1 cellular context compared by ENCODE assay signal in genomic region chr10:72364239-72364777, GRCh38.
TF ChIP-seq lines count a peak whose summit lies in the region.

No MANE protein-coding gene starts in this region.

TF ChIP-seq in K562, 482 proteins besides CTCF, POLR2A, EP300 and RAD21 (continued from another document and continues in another):
- TF ChIP-seq SMARCB1 (IDR thresholded peaks at IDR 0.05; ENCODE audit: insufficient read length, low read depth) (no peak), ZNF740 (CRISPR knock-in tag; IDR thresholded peaks at IDR 0.05) (no peak), ZNF740 (tag; IDR thresholded peaks at IDR 0.05) (no peak), IRF9 (tag; IDR thresholded peaks at IDR 0.05) (no peak), CC2D1A (IDR thresholded peaks at IDR 0.05) (peak; percentile 86), ZNF655 (CRISPR knock-in tag; IDR thresholded peaks at IDR 0.05) (no peak), NFATC3 (IDR thresholded peaks at IDR 0.05) (no peak), ZNF124 (CRISPR knock-in tag; IDR thresholded peaks at IDR 0.05) (no peak), IRF1 (CRISPR knock-in tag; IDR thresholded peaks at IDR 0.05; ENCODE audit: borderline replicate concordance) (no peak), RB1 (IDR thresholded peaks at IDR 0.05; ENCODE audit: low read depth) (peak; percentile 79), ZKSCAN3 (CRISPR knock-in tag; IDR thresholded peaks at IDR 0.05) (no peak), NEUROD1 (IDR thresholded peaks at IDR 0.05; ENCODE audit: borderline replicate concordance, low read depth, low read length, partially characterized antibody) (no peak), NR1H2 (CRISPR knock-in tag; IDR thresholded peaks at IDR 0.05) (no peak), CBX1 (IDR thresholded peaks at IDR 0.05; ENCODE audit: low read depth) (no peak), LEF1 (IDR thresholded peaks at IDR 0.05) (no peak), ZFP30 (CRISPR knock-in tag; IDR thresholded peaks at IDR 0.05; ENCODE audit: borderline replicate concordance) (no peak), OTX1 (CRISPR knock-in tag; IDR thresholded peaks at IDR 0.05) (0 out of 2 replicates have a peak, but pooled peaks have one; percentile 53), ZNF121 (CRISPR knock-in tag; conservative IDR thresholded peaks at IDR 0.05) (no peak), ZNF354B (CRISPR knock-in tag; IDR thresholded peaks at IDR 0.05) (no peak), ZNF511 (CRISPR knock-in tag; IDR thresholded peaks at IDR 0.05) (no peak), ESRRB (CRISPR knock-in tag; IDR thresholded peaks at IDR 0.05; ENCODE audit: borderline replicate concordance) (no peak), ELF4 (CRISPR knock-in tag; IDR thresholded peaks at IDR 0.05) (no peak), TCF7 (IDR thresholded peaks at IDR 0.05; ENCODE audit: borderline replicate concordance) (no peak), ZNF134 (CRISPR knock-in tag; conservative IDR thresholded peaks at IDR 0.05) (no peak), ZNF561 (CRISPR knock-in tag; conservative IDR thresholded peaks at IDR 0.05) (no peak), ZNF780A (CRISPR knock-in tag; IDR thresholded peaks at IDR 0.05) (no peak), RNF2 (IDR thresholded peaks at IDR 0.05) (no peak), EP400 (IDR thresholded peaks at IDR 0.05) (no peak), TRIM28 (IDR thresholded peaks at IDR 0.05) (no peak), HMGN3 (IDR thresholded peaks at IDR 0.05; ENCODE audit: borderline replicate concordance, extremely low read depth, insufficient read length, low read depth, low read length) (no peak), HMGXB4 (CRISPR knock-in tag; IDR thresholded peaks at IDR 0.05) (0 out of 2 replicates have a peak, but pooled peaks have one; percentile 1), ZNF644 (tag; IDR thresholded peaks at IDR 0.05; ENCODE audit: low read depth) (no peak), CEBPG (CRISPR knock-in tag; IDR thresholded peaks at IDR 0.05) (no peak), CEBPG (tag; conservative IDR thresholded peaks at IDR 0.05 in 1 of 2, IDR thresholded peaks at IDR 0.05 in 1 of 2) (no peak), PHTF2 (CRISPR knock-in tag; IDR thresholded peaks at IDR 0.05) (no peak), CREB3 (tag; conservative IDR thresholded peaks at IDR 0.05; ENCODE audit: low read depth) (no peak), ZNF347 (CRISPR knock-in tag; IDR thresholded peaks at IDR 0.05; ENCODE audit: low read depth) (no peak), NFE2L1 (tag; IDR thresholded peaks at IDR 0.05; ENCODE audit: borderline replicate concordance, low read depth) (no peak)
- TF ChIP-seq, protein P1, sequence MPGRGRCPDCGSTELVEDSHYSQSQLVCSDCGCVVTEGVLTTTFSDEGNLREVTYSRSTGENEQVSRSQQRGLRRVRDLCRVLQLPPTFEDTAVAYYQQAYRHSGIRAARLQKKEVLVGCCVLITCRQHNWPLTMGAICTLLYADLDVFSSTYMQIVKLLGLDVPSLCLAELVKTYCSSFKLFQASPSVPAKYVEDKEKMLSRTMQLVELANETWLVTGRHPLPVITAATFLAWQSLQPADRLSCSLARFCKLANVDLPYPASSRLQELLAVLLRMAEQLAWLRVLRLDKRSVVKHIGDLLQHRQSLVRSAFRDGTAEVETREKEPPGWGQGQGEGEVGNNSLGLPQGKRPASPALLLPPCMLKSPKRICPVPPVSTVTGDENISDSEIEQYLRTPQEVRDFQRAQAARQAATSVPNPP (IDR thresholded peaks at IDR 0.05; ENCODE audit: borderline replicate concordance, insufficient read depth, insufficient read length) = no peak
- TF ChIP-seq, protein P2, sequence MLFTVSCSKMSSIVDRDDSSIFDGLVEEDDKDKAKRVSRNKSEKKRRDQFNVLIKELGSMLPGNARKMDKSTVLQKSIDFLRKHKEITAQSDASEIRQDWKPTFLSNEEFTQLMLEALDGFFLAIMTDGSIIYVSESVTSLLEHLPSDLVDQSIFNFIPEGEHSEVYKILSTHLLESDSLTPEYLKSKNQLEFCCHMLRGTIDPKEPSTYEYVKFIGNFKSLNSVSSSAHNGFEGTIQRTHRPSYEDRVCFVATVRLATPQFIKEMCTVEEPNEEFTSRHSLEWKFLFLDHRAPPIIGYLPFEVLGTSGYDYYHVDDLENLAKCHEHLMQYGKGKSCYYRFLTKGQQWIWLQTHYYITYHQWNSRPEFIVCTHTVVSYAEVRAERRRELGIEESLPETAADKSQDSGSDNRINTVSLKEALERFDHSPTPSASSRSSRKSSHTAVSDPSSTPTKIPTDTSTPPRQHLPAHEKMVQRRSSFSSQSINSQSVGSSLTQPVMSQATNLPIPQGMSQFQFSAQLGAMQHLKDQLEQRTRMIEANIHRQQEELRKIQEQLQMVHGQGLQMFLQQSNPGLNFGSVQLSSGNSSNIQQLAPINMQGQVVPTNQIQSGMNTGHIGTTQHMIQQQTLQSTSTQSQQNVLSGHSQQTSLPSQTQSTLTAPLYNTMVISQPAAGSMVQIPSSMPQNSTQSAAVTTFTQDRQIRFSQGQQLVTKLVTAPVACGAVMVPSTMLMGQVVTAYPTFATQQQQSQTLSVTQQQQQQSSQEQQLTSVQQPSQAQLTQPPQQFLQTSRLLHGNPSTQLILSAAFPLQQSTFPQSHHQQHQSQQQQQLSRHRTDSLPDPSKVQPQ (CRISPR knock-in tag; IDR thresholded peaks at IDR 0.05; ENCODE audit: borderline replicate concordance) = no peak
- TF ChIP-seq, protein P3, sequence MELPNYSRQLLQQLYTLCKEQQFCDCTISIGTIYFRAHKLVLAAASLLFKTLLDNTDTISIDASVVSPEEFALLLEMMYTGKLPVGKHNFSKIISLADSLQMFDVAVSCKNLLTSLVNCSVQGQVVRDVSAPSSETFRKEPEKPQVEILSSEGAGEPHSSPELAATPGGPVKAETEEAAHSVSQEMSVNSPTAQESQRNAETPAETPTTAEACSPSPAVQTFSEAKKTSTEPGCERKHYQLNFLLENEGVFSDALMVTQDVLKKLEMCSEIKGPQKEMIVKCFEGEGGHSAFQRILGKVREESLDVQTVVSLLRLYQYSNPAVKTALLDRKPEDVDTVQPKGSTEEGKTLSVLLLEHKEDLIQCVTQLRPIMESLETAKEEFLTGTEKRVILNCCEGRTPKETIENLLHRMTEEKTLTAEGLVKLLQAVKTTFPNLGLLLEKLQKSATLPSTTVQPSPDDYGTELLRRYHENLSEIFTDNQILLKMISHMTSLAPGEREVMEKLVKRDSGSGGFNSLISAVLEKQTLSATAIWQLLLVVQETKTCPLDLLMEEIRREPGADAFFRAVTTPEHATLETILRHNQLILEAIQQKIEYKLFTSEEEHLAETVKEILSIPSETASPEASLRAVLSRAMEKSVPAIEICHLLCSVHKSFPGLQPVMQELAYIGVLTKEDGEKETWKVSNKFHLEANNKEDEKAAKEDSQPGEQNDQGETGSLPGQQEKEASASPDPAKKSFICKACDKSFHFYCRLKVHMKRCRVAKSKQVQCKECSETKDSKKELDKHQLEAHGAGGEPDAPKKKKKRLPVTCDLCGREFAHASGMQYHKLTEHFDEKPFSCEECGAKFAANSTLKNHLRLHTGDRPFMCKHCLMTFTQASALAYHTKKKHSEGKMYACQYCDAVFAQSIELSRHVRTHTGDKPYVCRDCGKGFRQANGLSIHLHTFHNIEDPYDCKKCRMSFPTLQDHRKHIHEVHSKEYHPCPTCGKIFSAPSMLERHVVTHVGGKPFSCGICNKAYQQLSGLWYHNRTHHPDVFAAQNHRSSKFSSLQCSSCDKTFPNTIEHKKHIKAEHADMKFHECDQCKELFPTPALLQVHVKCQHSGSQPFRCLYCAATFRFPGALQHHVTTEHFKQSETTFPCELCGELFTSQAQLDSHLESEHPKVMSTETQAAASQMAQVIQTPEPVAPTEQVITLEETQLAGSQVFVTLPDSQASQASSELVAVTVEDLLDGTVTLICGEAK (IDR thresholded peaks at IDR 0.05) = no peak
- TF ChIP-seq, protein P3 (CRISPR knock-in tag; IDR thresholded peaks at IDR 0.05) = no peak
- TF ChIP-seq, protein P4, sequence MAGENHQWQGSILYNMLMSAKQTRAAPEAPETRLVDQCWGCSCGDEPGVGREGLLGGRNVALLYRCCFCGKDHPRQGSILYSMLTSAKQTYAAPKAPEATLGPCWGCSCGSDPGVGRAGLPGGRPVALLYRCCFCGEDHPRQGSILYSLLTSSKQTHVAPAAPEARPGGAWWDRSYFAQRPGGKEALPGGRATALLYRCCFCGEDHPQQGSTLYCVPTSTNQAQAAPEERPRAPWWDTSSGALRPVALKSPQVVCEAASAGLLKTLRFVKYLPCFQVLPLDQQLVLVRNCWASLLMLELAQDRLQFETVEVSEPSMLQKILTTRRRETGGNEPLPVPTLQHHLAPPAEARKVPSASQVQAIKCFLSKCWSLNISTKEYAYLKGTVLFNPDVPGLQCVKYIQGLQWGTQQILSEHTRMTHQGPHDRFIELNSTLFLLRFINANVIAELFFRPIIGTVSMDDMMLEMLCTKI (IDR thresholded peaks at IDR 0.05; ENCODE audit: partially characterized antibody) = no peak
